ENCODE assay signal across 1 cellular context in the genomic region with DNA sequence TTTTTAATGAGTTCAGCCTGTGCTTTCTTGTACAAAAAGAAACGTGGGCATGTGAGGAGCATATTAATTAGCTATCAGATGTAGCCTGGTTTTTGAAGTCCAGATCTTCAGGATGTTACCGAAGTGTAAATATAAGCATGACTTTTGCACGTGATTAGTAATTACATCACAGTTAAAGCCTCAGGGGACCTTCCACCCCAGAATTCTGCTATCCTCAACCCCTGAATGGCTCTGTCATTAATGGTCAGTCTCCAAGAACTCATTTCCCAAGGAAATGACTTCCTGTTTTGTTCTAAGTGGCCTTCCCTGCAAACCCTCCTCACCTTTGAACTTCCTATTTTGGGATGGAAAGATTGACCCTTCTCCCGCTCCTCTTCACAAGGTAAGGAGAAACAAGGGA.
TF ChIP-seq lines count a peak whose summit lies in the region.

No MANE protein-coding gene starts in this region.

TF ChIP-seq in HepG2, 621 proteins besides CTCF, POLR2A, EP300 and RAD21 (continues in another document):
- TF ChIP-seq ZNF260 (CRISPR knock-in tag; IDR thresholded peaks at IDR 0.05; ENCODE audit: borderline replicate concordance, low read depth) (no peak), GZF1 (CRISPR knock-in tag; IDR thresholded peaks at IDR 0.05) (no peak), ZNF337 (CRISPR knock-in tag; IDR thresholded peaks at IDR 0.05; ENCODE audit: borderline replicate concordance, low read depth) (no peak), ZNF556 (CRISPR knock-in tag; IDR thresholded peaks at IDR 0.05; ENCODE audit: borderline replicate concordance) (no peak), ZSCAN22 (CRISPR knock-in tag; IDR thresholded peaks at IDR 0.05) (no peak), RFX5 (IDR thresholded peaks at IDR 0.05; ENCODE audit: low read depth, low read length) (no peak), JARID2 (CRISPR knock-in tag; IDR thresholded peaks at IDR 0.05; ENCODE audit: insufficient replicate concordance) (no peak), MED1 (CRISPR knock-in tag; IDR thresholded peaks at IDR 0.05) (0 out of 2 replicates have a peak, but pooled peaks have one; percentile 34), ZNF546 (CRISPR knock-in tag; conservative IDR thresholded peaks at IDR 0.05) (no peak), KAT2B (IDR thresholded peaks at IDR 0.05; ENCODE audit: borderline replicate concordance, low read depth, low read length) (no peak), ZBTB3 (CRISPR knock-in tag; IDR thresholded peaks at IDR 0.05; ENCODE audit: borderline replicate concordance, low read depth) (no peak), REL (CRISPR knock-in tag; conservative IDR thresholded peaks at IDR 0.05) (no peak), ZNF350 (CRISPR knock-in tag; IDR thresholded peaks at IDR 0.05; ENCODE audit: borderline replicate concordance, low read depth) (no peak), ZNF282 (IDR thresholded peaks at IDR 0.05; ENCODE audit: partially characterized antibody) (no peak), REPIN1 (CRISPR knock-in tag; IDR thresholded peaks at IDR 0.05; ENCODE audit: borderline replicate concordance, low read depth) (no peak), BHLHE40 (IDR thresholded peaks at IDR 0.05; ENCODE audit: low read length) (peak; percentile 30; the same call in 1 of the 2 replicates), HOXA9 (CRISPR knock-in tag; IDR thresholded peaks at IDR 0.05; ENCODE audit: borderline replicate concordance) (no peak), THYN1 (CRISPR knock-in tag; IDR thresholded peaks at IDR 0.05; ENCODE audit: borderline replicate concordance, low read depth) (no peak), GATAD2A (CRISPR knock-in tag; IDR thresholded peaks at IDR 0.05) (peak; percentile 40; the same call in 1 of the 2 replicates), ZNF737 (CRISPR knock-in tag; IDR thresholded peaks at IDR 0.05; ENCODE audit: borderline replicate concordance) (no peak), BCL6 (CRISPR knock-in tag; IDR thresholded peaks at IDR 0.05) (no peak), HNF4A (CRISPR knock-in tag; IDR thresholded peaks at IDR 0.05) (0 out of 2 replicates have a peak, but pooled peaks have one; percentile 27), NONO (IDR thresholded peaks at IDR 0.05) (no peak), NONO (CRISPR knock-in tag; conservative IDR thresholded peaks at IDR 0.05) (no peak), MIXL1 (CRISPR knock-in tag; IDR thresholded peaks at IDR 0.05) (no peak), CHD4 (IDR thresholded peaks at IDR 0.05; ENCODE audit: borderline replicate concordance, low read length) (no peak), SAP130 (CRISPR knock-in tag; IDR thresholded peaks at IDR 0.05; ENCODE audit: low read depth) (no peak), ZNF652 (CRISPR knock-in tag; IDR thresholded peaks at IDR 0.05; ENCODE audit: borderline replicate concordance, low read depth) (no peak), ZNF569 (CRISPR knock-in tag; IDR thresholded peaks at IDR 0.05; ENCODE audit: borderline replicate concordance) (no peak), CBX5 (CRISPR knock-in tag; IDR thresholded peaks at IDR 0.05; ENCODE audit: borderline replicate concordance) (no peak), SYNCRIP (IDR thresholded peaks at IDR 0.05; ENCODE audit: insufficient read depth, low read depth, low read length) (no peak), NCOA2 (CRISPR knock-in tag; IDR thresholded peaks at IDR 0.05) (peak; percentile 10; the same call in 1 of the 2 replicates), SETDB1 (CRISPR knock-in tag; IDR thresholded peaks at IDR 0.05; ENCODE audit: borderline replicate concordance) (peak; percentile 10; the same call in 1 of the 2 replicates), MTF1 (CRISPR knock-in tag; IDR thresholded peaks at IDR 0.05) (no peak), ZNF292 (CRISPR knock-in tag; IDR thresholded peaks at IDR 0.05; ENCODE audit: borderline replicate concordance, low read depth) (no peak), ZNF775 (CRISPR knock-in tag; IDR thresholded peaks at IDR 0.05; ENCODE audit: borderline replicate concordance) (no peak), ZNF34 (CRISPR knock-in tag; IDR thresholded peaks at IDR 0.05; ENCODE audit: borderline replicate concordance) (no peak), ZEB1 (IDR thresholded peaks at IDR 0.05; ENCODE audit: insufficient replicate concordance, low read depth) (no peak), CC2D1A (CRISPR knock-in tag; IDR thresholded peaks at IDR 0.05) (no peak), KLF6 (CRISPR knock-in tag; IDR thresholded peaks at IDR 0.05) (no peak), ZNF841 (CRISPR knock-in tag; IDR thresholded peaks at IDR 0.05; ENCODE audit: borderline replicate concordance) (no peak), RARA (CRISPR knock-in tag; IDR thresholded peaks at IDR 0.05) (peak; percentile 34; the same call in 1 of the 2 replicates), NFIC (IDR thresholded peaks at IDR 0.05; ENCODE audit: low read length) (no peak), CREB1 (IDR thresholded peaks at IDR 0.05) (no peak), CREB1 (CRISPR knock-in tag; IDR thresholded peaks at IDR 0.05) (no peak), SMARCE1 (IDR thresholded peaks at IDR 0.05; ENCODE audit: borderline replicate concordance) (no peak), THAP11 (CRISPR knock-in tag; IDR thresholded peaks at IDR 0.05) (0 out of 2 replicates have a peak, but pooled peaks have one; percentile 10), ZNF3 (CRISPR knock-in tag; IDR thresholded peaks at IDR 0.05) (no peak), ZNF333 (CRISPR knock-in tag; IDR thresholded peaks at IDR 0.05; ENCODE audit: borderline replicate concordance) (no peak), NFYB (CRISPR knock-in tag; IDR thresholded peaks at IDR 0.05) (no peak)
- TF ChIP-seq, protein P1, sequence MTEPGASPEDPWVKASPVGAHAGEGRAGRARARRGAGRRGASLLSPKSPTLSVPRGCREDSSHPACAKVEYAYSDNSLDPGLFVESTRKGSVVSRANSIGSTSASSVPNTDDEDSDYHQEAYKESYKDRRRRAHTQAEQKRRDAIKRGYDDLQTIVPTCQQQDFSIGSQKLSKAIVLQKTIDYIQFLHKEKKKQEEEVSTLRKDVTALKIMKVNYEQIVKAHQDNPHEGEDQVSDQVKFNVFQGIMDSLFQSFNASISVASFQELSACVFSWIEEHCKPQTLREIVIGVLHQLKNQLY (CRISPR knock-in tag; IDR thresholded peaks at IDR 0.05), result peak; percentile 95
- TF ChIP-seq, protein P2, sequence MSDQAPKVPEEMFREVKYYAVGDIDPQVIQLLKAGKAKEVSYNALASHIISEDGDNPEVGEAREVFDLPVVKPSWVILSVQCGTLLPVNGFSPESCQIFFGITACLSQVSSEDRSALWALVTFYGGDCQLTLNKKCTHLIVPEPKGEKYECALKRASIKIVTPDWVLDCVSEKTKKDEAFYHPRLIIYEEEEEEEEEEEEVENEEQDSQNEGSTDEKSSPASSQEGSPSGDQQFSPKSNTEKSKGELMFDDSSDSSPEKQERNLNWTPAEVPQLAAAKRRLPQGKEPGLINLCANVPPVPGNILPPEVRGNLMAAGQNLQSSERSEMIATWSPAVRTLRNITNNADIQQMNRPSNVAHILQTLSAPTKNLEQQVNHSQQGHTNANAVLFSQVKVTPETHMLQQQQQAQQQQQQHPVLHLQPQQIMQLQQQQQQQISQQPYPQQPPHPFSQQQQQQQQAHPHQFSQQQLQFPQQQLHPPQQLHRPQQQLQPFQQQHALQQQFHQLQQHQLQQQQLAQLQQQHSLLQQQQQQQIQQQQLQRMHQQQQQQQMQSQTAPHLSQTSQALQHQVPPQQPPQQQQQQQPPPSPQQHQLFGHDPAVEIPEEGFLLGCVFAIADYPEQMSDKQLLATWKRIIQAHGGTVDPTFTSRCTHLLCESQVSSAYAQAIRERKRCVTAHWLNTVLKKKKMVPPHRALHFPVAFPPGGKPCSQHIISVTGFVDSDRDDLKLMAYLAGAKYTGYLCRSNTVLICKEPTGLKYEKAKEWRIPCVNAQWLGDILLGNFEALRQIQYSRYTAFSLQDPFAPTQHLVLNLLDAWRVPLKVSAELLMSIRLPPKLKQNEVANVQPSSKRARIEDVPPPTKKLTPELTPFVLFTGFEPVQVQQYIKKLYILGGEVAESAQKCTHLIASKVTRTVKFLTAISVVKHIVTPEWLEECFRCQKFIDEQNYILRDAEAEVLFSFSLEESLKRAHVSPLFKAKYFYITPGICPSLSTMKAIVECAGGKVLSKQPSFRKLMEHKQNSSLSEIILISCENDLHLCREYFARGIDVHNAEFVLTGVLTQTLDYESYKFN (CRISPR knock-in tag; conservative IDR thresholded peaks at IDR 0.05), result no peak
- TF ChIP-seq, protein P3, sequence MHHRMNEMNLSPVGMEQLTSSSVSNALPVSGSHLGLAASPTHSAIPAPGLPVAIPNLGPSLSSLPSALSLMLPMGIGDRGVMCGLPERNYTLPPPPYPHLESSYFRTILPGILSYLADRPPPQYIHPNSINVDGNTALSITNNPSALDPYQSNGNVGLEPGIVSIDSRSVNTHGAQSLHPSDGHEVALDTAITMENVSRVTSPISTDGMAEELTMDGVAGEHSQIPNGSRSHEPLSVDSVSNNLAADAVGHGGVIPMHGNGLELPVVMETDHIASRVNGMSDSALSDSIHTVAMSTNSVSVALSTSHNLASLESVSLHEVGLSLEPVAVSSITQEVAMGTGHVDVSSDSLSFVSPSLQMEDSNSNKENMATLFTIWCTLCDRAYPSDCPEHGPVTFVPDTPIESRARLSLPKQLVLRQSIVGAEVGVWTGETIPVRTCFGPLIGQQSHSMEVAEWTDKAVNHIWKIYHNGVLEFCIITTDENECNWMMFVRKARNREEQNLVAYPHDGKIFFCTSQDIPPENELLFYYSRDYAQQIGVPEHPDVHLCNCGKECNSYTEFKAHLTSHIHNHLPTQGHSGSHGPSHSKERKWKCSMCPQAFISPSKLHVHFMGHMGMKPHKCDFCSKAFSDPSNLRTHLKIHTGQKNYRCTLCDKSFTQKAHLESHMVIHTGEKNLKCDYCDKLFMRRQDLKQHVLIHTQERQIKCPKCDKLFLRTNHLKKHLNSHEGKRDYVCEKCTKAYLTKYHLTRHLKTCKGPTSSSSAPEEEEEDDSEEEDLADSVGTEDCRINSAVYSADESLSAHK (CRISPR knock-in tag; IDR thresholded peaks at IDR 0.05; ENCODE audit: borderline replicate concordance), result no peak
- TF ChIP-seq, protein P4, sequence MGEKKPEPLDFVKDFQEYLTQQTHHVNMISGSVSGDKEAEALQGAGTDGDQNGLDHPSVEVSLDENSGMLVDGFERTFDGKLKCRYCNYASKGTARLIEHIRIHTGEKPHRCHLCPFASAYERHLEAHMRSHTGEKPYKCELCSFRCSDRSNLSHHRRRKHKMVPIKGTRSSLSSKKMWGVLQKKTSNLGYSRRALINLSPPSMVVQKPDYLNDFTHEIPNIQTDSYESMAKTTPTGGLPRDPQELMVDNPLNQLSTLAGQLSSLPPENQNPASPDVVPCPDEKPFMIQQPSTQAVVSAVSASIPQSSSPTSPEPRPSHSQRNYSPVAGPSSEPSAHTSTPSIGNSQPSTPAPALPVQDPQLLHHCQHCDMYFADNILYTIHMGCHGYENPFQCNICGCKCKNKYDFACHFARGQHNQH (CRISPR knock-in tag; IDR thresholded peaks at IDR 0.05), result no peak
- TF ChIP-seq, protein P5, sequence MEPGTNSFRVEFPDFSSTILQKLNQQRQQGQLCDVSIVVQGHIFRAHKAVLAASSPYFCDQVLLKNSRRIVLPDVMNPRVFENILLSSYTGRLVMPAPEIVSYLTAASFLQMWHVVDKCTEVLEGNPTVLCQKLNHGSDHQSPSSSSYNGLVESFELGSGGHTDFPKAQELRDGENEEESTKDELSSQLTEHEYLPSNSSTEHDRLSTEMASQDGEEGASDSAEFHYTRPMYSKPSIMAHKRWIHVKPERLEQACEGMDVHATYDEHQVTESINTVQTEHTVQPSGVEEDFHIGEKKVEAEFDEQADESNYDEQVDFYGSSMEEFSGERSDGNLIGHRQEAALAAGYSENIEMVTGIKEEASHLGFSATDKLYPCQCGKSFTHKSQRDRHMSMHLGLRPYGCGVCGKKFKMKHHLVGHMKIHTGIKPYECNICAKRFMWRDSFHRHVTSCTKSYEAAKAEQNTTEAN (CRISPR knock-in tag; conservative IDR thresholded peaks at IDR 0.05), result no peak
- TF ChIP-seq, protein P6, sequence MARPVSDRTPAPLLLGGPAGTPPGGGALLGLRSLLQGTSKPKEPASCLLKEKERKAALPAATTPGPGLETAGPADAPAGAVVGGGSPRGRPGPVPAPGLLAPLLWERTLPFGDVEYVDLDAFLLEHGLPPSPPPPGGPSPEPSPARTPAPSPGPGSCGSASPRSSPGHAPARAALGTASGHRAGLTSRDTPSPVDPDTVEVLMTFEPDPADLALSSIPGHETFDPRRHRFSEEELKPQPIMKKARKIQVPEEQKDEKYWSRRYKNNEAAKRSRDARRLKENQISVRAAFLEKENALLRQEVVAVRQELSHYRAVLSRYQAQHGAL (CRISPR knock-in tag; IDR thresholded peaks at IDR 0.05; ENCODE audit: not compliant biosample characterization), result no peak
- TF ChIP-seq, protein P7, sequence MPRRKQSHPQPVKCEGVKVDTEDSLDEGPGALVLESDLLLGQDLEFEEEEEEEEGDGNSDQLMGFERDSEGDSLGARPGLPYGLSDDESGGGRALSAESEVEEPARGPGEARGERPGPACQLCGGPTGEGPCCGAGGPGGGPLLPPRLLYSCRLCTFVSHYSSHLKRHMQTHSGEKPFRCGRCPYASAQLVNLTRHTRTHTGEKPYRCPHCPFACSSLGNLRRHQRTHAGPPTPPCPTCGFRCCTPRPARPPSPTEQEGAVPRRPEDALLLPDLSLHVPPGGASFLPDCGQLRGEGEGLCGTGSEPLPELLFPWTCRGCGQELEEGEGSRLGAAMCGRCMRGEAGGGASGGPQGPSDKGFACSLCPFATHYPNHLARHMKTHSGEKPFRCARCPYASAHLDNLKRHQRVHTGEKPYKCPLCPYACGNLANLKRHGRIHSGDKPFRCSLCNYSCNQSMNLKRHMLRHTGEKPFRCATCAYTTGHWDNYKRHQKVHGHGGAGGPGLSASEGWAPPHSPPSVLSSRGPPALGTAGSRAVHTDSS (CRISPR knock-in tag; conservative IDR thresholded peaks at IDR 0.05), result no peak
- TF ChIP-seq, protein P8, sequence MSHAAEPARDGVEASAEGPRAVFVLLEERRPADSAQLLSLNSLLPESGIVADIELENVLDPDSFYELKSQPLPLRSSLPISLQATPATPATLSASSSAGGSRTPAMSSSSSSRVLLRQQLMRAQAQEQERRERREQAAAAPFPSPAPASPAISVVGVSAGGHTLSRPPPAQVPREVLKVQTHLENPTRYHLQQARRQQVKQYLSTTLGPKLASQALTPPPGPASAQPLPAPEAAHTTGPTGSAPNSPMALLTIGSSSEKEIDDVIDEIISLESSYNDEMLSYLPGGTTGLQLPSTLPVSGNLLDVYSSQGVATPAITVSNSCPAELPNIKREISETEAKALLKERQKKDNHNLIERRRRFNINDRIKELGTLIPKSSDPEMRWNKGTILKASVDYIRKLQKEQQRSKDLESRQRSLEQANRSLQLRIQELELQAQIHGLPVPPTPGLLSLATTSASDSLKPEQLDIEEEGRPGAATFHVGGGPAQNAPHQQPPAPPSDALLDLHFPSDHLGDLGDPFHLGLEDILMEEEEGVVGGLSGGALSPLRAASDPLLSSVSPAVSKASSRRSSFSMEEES (CRISPR knock-in tag; IDR thresholded peaks at IDR 0.05), result peak; percentile 50; the same call in 1 of the 2 replicates
- TF ChIP-seq, protein P9, sequence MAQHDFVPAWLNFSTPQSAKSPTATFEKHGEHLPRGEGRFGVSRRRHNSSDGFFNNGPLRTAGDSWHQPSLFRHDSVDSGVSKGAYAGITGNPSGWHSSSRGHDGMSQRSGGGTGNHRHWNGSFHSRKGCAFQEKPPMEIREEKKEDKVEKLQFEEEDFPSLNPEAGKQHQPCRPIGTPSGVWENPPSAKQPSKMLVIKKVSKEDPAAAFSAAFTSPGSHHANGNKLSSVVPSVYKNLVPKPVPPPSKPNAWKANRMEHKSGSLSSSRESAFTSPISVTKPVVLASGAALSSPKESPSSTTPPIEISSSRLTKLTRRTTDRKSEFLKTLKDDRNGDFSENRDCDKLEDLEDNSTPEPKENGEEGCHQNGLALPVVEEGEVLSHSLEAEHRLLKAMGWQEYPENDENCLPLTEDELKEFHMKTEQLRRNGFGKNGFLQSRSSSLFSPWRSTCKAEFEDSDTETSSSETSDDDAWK (CRISPR knock-in tag; IDR thresholded peaks at IDR 0.05), result no peak
